Comparison of ENCODE assay signal across 19 cellular contexts in the genomic region with DNA sequence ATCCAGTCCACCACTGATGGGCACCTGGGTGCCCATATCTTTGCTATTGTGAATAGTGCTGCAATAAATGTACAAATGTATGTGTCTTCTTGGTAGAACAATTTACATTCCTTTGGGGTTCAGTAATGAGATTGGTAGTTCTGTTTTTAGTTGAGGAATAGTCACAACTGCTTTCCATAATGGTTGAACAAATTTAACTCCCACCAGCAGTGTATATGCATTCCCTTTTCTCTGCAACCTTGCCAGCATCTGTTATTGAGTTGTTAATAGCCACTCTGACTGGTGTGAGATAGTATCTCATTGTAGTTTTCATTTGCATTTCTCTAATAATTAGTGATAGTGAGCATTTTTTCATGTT. TPM values are rescaled to one million over a fixed set of nuclear protein-coding genes. Genes with fewer than 3 reads are reported as not detected.
A peak's percentile ranks its signal among the peaks of the same experiment; 100 is the strongest.
DNase-seq lines count a peak whose midpoint lies in the region; ATAC-seq and TF ChIP-seq lines count a peak whose summit lies in the region.
"Had no signal": no experiment of that assay in that cellular context is flagged by ENCODE, and none has a peak within 500 bp of the region (broad histone marks: within the 10 kb centered on the region; RNA-seq: fewer than 3 reads in every experiment).

No MANE protein-coding gene starts in this region.

- H3K27me3 ChIP-seq in GM23248 (replicated peaks; ENCODE audit: insufficient read depth) (no peaks in the 10 kb centered on the region), gastrocnemius medialis (no peaks in the 10 kb centered on the region)
- H3K27me3 ChIP-seq: BE2C, cardiac muscle cell, heart left ventricle, tibial artery had no signal

- H3K4me3 ChIP-seq in GM23248 (no peak overlapping the region), gastrocnemius medialis (no peak overlapping the region)
- H3K4me3 ChIP-seq: cardiac muscle cell, heart left ventricle, tibial artery had no signal

- peak; percentile 45 for DNase-seq in GM23248
- DNase-seq in T-helper 17 cell: no peak
- peak; percentile 10 for DNase-seq in non-pigmented ciliary epithelial cell (ENCODE audit: low read depth)
- no peak for DNase-seq in SIG-M5 treated with dmso at 0.1 percent for 504 hours (lab: John Stamatoyannopoulos, UW; ENCODE audit: unreplicated experiment)
- no peak for DNase-seq in gastrocnemius medialis
- no peak for DNase-seq in NCI-H2171 treated with DMSO at 0.1 percent for 48 hours (lab: John Stamatoyannopoulos, UW)
- DNase-seq: activated CD4-positive, alpha-beta T cell treated with anti-CD3 and anti-CD28 coated beads, Interleukin-2, amount 50 U/mL, for 48 hours; activated naive CD8-positive, alpha-beta T cell treated with anti-CD3 and anti-CD28 coated beads, Interleukin-2, amount 10 ng/mL, durations not matched to agents 7 days and 5 days; activated T-cell treated with anti-CD3 and anti-CD28 coated beads, Interleukin-2, amount 50 U/mL, for 4 hours; BE2C; heart left ventricle; KBM-7; NCI-H1092; NCI-H2107; stimulated activated naive B cell treated with anti-CD40 and anti-IgM and Interleukin-4, amounts not matched to agents 10 μg/mL and 1 μg/mL and 100 μg/mL, for 72 hours; tibial artery had no signal

- no peaks in the 10 kb centered on the region for H3K36me3 ChIP-seq in GM23248 (ENCODE audit: low read depth)
- no peaks in the 10 kb centered on the region for H3K36me3 ChIP-seq in gastrocnemius medialis
- H3K36me3 ChIP-seq: cardiac muscle cell had no signal

- ATAC-seq in HG02852 (IDR thresholded peaks at IDR 0.05; ENCODE audit: unreplicated experiment) (peak; percentile 45), T-helper 17 cell (no peak), gastrocnemius medialis (no peak)
- ATAC-seq: activated T-cell treated with anti-CD3 and anti-CD28 coated beads, Interleukin-2, amount 50 U/mL, for 4 hours; heart left ventricle; stimulated activated naive B cell treated with anti-CD40 and anti-IgM and Interleukin-4, amounts not matched to agents 10 μg/mL and 1 μg/mL and 100 μg/mL, for 72 hours had no signal

- H3K4me1 ChIP-seq in GM23248 (ENCODE audit: insufficient read depth): peaks cover 47% of the 10 kb centered on the region
- H3K4me1 ChIP-seq in gastrocnemius medialis: peaks cover 13 to 16% of the 10 kb centered on the region in 2 donors
- H3K4me1 ChIP-seq: tibial artery had no signal

- no peak overlapping the region for H3K4me3 Mint-ChIP-seq in T-helper 17 cell
- H3K4me3 Mint-ChIP-seq: activated naive CD8-positive, alpha-beta T cell treated with anti-CD3 and anti-CD28 coated beads, Interleukin-2, amount 10 ng/mL, durations not matched to agents 7 days and 5 days; activated T-cell treated with anti-CD3 and anti-CD28 coated beads, Interleukin-2, amount 50 U/mL, for 4 hours; nephron; stimulated activated naive B cell treated with anti-CD40 and anti-IgM and Interleukin-4, amounts not matched to agents 10 μg/mL and 1 μg/mL and 100 μg/mL, for 72 hours had no signal

- no peak for TF ChIP-seq POLR2A in gastrocnemius medialis (IDR thresholded peaks at IDR 0.05)

- H2AFZ ChIP-seq in GM23248: no peak overlapping the region

- H3K79me2 ChIP-seq in GM23248 (ENCODE audit: insufficient read depth): peaks cover 80% of the 10 kb centered on the region

- TF ChIP-seq CTCF in gastrocnemius medialis (IDR thresholded peaks at IDR 0.05 in 4 of 5, conservative IDR thresholded peaks at IDR 0.05 in 1 of 5): no peak

- H3K27ac Mint-ChIP-seq in T-helper 17 cell: peak overlapping the region; percentile 86
- H3K27ac Mint-ChIP-seq: activated naive CD8-positive, alpha-beta T cell treated with anti-CD3 and anti-CD28 coated beads, Interleukin-2, amount 10 ng/mL, durations not matched to agents 7 days and 5 days; stimulated activated naive B cell treated with anti-CD40 and anti-IgM and Interleukin-4, amounts not matched to agents 10 μg/mL and 1 μg/mL and 100 μg/mL, for 72 hours had no signal

- H3K27ac ChIP-seq in GM23248 (peak overlapping the region; percentile 34), gastrocnemius medialis (no peak overlapping the region)
- H3K27ac ChIP-seq: cardiac muscle cell, heart left ventricle, tibial artery had no signal

- H3K9me2 ChIP-seq in GM23248 (ENCODE audit: insufficient read depth): no peaks in the 10 kb centered on the region

- H3K4me1 Mint-ChIP-seq in T-helper 17 cell: peaks cover 18% of the 10 kb centered on the region

- no peak overlapping the region for H3K4me2 ChIP-seq in GM23248 (ENCODE audit: unreplicated experiment)

- H3K9me3 ChIP-seq in GM23248 (ENCODE audit: low read depth): no peaks in the 10 kb centered on the region
- H3K9me3 ChIP-seq in T-helper 17 cell (ENCODE audit: control insufficient read depth, low read length, poor library complexity, severe bottlenecking): no peaks in the 10 kb centered on the region
- no peaks in the 10 kb centered on the region for H3K9me3 ChIP-seq in gastrocnemius medialis
- H3K9me3 ChIP-seq: BE2C, heart left ventricle, tibial artery had no signal

- peaks cover 2% of the 10 kb centered on the region for H3K36me3 Mint-ChIP-seq in T-helper 17 cell (ENCODE audit: low read depth)

- intact Hi-C loops in gastrocnemius medialis (cut with DNase I; ENCODE audit: low total_unique reads): loop anchor here (5.0 kb wide), 1 partner anchor 54 kb away; no protein-coding TSS in a partner anchor

- no peaks in the 10 kb centered on the region for H3K27me3 Mint-ChIP-seq in T-helper 17 cell
- H3K27me3 Mint-ChIP-seq: activated naive CD8-positive, alpha-beta T cell treated with anti-CD3 and anti-CD28 coated beads, Interleukin-2, amount 10 ng/mL, durations not matched to agents 7 days and 5 days; stimulated activated naive B cell treated with anti-CD40 and anti-IgM and Interleukin-4, amounts not matched to agents 10 μg/mL and 1 μg/mL and 100 μg/mL, for 72 hours had no signal

- H4K20me1 ChIP-seq in GM23248 (ENCODE audit: insufficient read depth): no peaks in the 10 kb centered on the region

- no peak overlapping the region for H3K9ac ChIP-seq in GM23248

- H3F3A ChIP-seq in GM23248 (ENCODE audit: insufficient read depth): peaks cover 48% of the 10 kb centered on the region

- in situ Hi-C loops in GM23248 (cut with MboI): loop anchor here (10.0 to 25.0 kb wide), 3 partner anchors 127 to 414 kb away; no protein-coding TSS in a partner anchor
- in situ Hi-C loops in gastrocnemius medialis (cut with MboI; ENCODE audit: low sequenced_read_pairs in 4 of 4): loop anchor here in 3 of 4 donors (5.0 to 25.0 kb wide), 3 partner anchors 119 to 764 kb away; a partner anchor contains a TSS

RNA-seq across cellular contexts. Expression of a gene that starts 27.8 kb away (rescaled TPM):
- 26.1 and 53.4 TPM in 2 replicates for total RNA-seq in GM23248 (2014; rRNA removed; shearing (Covaris generic))
- polyA plus RNA-seq in GM23248 (2016; fragmentation: Nextera tagmentation; extraction: Ambion mirVana): 54.3 and 59.5 TPM in 2 replicates
- 10 to 100 TPM; 51.1 to 55.0 TPM for total RNA-seq in T-helper 17 cell
- total RNA-seq in gastrocnemius medialis: 10 to 100 TPM; 34.9 to 55.2 (median 49.3) TPM

RNA-seq across cellular contexts. Expression of a gene that starts 57.0 kb away (rescaled TPM):
- 12.8 and 14.7 TPM in 2 replicates for total RNA-seq in GM23248 (2014; rRNA removed; shearing (Covaris generic))
- polyA plus RNA-seq in GM23248 (2016; fragmentation: Nextera tagmentation; extraction: Ambion mirVana): 47.0 and 52.6 TPM in 2 replicates
- total RNA-seq in T-helper 17 cell (10 to 100 TPM; 26.2 to 29.7 TPM), gastrocnemius medialis (10 to 100 TPM; 26.7 to 45.9 (median 29.3) TPM)

Comparison
In these comparisons a context has a peak if more than half of its experiments do, and no peak if none do; other contexts are left out.
1. DNase-seq: peak in GM23248 (single experiment) and non-pigmented ciliary epithelial cell (single experiment); none in T-helper 17 cell (0 of 3), SIG-M5 treated with dmso at 0.1 percent for 504 hours (single experiment), gastrocnemius medialis (0 of 2) and NCI-H2171 treated with DMSO at 0.1 percent for 48 hours (single experiment).